ENCODE assay signal across 26 cellular contexts in genomic region chr1:222079546-222079945, GRCh38.
"Had no signal": no experiment of that assay in that cellular context is flagged by ENCODE, and none has a peak within 500 bp of the region (broad histone marks: within the 10 kb centered on the region; RNA-seq: fewer than 3 reads in every experiment).

No MANE protein-coding gene starts in this region.

- H3K4me1 ChIP-seq: SJCRH30 had no signal

- H3K4me3 ChIP-seq: cardiac muscle cell, MG63, SJCRH30 had no signal

- H3K4me2 ChIP-seq: KMS-11, SK-N-SH had no signal

- H3K27ac ChIP-seq: cardiac muscle cell, KMS-11, RWPE1, SJCRH30, VCaP had no signal

- H3K9me3 ChIP-seq: SK-N-SH had no signal

- H3K27me3 ChIP-seq: cardiac muscle cell, MG63, SJCRH30 had no signal

- H3K36me3 ChIP-seq: cardiac muscle cell, MG63, SJCRH30 had no signal

- H3K9ac ChIP-seq: KMS-11, SK-N-SH had no signal

- ATAC-seq: activated CD4-positive, alpha-beta T cell treated with anti-CD3 and anti-CD28 coated beads for 36 hours; activated CD8-positive, alpha-beta memory T cell treated with anti-CD3 and anti-CD28 coated beads, Interleukin-2, amount 10 ng/mL, durations not matched to agents 7 days and 5 days; activated naive CD4-positive, alpha-beta T cell treated with anti-CD3 and anti-CD28 coated beads, Interleukin-2, amount 50 U/mL, for 72 hours; activated naive CD8-positive, alpha-beta T cell treated with anti-CD3 and anti-CD28 coated beads, Interleukin-2, amount 50 U/mL, for 24 hours; Panc1 had no signal

- DNase-seq: activated CD4-positive, alpha-beta T cell treated with anti-CD3 and anti-CD28 coated beads for 36 hours; activated CD8-positive, alpha-beta memory T cell treated with anti-CD3 and anti-CD28 coated beads, Interleukin-2, amount 10 ng/mL, durations not matched to agents 7 days and 5 days; activated effector memory CD4-positive, alpha-beta T cell treated with Interleukin-2 at 50 U/mL for 16 hours; activated naive CD4-positive, alpha-beta T cell; activated naive CD8-positive, alpha-beta T cell treated with anti-CD3 and anti-CD28 coated beads, Interleukin-2, amount 50 U/mL, for 24 hours; activated T-cell treated with anti-CD3 and anti-CD28 coated beads, Interleukin-2, amount 50 U/mL, for 24 hours; amygdala; MV-4-11; NCI-H1105; NCI-H1436 treated with DMSO at 0.1 percent for 48 hours; NCI-H187; NCI-H2081; NCI-H510A treated with DMSO at 0.1 percent for 48 hours; NCI-H69; NK-92 treated with Interleukin-12 subunit alpha and Interleukin-12 subunit beta, amount 100 ng/mL, for 24 hours; OCI-M1; SJCRH30; SK-N-SH; T-helper 1 cell had no signal
